9 cellular contexts compared by ENCODE assay signal in the genomic region with DNA sequence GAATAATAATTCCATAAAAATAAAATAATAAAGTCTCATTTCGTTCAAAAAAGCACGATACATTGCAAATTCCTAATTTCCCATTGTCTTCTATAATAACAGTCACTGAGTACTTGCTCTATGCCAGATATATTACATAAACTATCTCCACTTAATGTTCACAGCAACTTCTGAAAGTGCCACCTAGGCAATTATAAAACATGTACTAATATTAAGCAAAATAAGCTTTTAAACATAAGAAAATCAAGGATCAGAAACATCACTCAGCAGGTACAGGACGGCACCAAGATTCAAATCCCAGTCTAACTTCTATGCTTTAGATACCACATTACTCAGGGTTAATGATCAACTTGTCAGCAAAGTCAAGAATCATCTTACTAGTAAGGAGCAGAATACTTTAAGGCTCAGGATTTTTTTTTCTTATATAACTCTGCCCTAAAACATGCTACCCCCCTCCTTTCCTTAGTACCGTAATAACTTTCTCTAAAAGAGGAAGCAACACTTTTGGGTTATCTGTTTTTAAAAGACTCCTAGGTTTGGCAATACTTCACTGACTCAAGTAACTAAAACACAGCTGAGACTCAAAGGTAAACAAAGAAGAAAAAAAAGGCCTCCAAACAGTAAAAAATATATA. TPM values are rescaled to one million over a fixed set of nuclear protein-coding genes. Genes with fewer than 3 reads are reported as not detected.
DNase-seq lines count a peak whose midpoint lies in the region; ATAC-seq and TF ChIP-seq lines count a peak whose summit lies in the region.
"Had no signal": no experiment of that assay in that cellular context is flagged by ENCODE, and none has a peak within 500 bp of the region (broad histone marks: within the 10 kb centered on the region; RNA-seq: fewer than 3 reads in every experiment).

No MANE protein-coding gene starts in this region.

- H3K36me3 ChIP-seq in Karpas-422 (ENCODE audit: insufficient read depth, low read length) (peaks cover 21% of the 10 kb centered on the region), SJCRH30 (no peaks in the 10 kb centered on the region)

- H2AFZ ChIP-seq in Karpas-422 (ENCODE audit: low read length): no peak overlapping the region

- peaks cover 97% of the 10 kb centered on the region for H3K79me2 ChIP-seq in Karpas-422 (ENCODE audit: low read length)

- POLR2A ChIA-PET in HEK293T (lab: Yijun Ruan, JAX): no interaction called here

- H3K4me2 ChIP-seq in Karpas-422 (ENCODE audit: low read depth, low read length, poor library complexity, severe bottlenecking): peak overlapping the region; percentile 70

- H3K9me3 ChIP-seq in Karpas-422 (ENCODE audit: low read length) (no peaks in the 10 kb centered on the region), SJCRH30 (replicated peaks) (no peaks in the 10 kb centered on the region; the same call in 1 of the 2 replicates)

- CTCF ChIA-PET in HEK293T (lab: Yijun Ruan, JAX): interaction anchor here (0.6 to 1.1 kb wide), 2 partner anchors 10 to 18 kb away, joined by 3 to 4 read pairs; no protein-coding TSS in a partner anchor

- DNase-seq in Karpas-422 (peak; percentile 87), left kidney (ENCODE audit: low read depth, low spot score) (peak; percentile 56), NCI-H1105 treated with DMSO at 0.1 percent for 48 hours (lab: John Stamatoyannopoulos, UW) (no peak), HEK293T (ENCODE audit: extremely low spot score) (no peak), SJCRH30 (no peak)
- DNase-seq in central memory CD4-positive, alpha-beta T cell: no peak
- DNase-seq: activated CD4-positive, alpha-beta T cell treated with anti-CD3 and anti-CD28 coated beads for 4 hours had no signal

- ATAC-seq in GM18498 (IDR thresholded peaks at IDR 0.05; ENCODE audit: unreplicated experiment) (peak; percentile 87), HG02588 (IDR thresholded peaks at IDR 0.05; ENCODE audit: unreplicated experiment) (peak; percentile 64)

- peaks cover 74% of the 10 kb centered on the region for H3K4me1 ChIP-seq in Karpas-422 (ENCODE audit: low read length)
- no peaks in the 10 kb centered on the region for H3K4me1 ChIP-seq in SJCRH30

- H3K4me3 ChIP-seq in Karpas-422 (ENCODE audit: low read length) (peak overlapping the region; percentile 21; the same call in 1 of the 2 replicates), SJCRH30 (no peak overlapping the region)

- no peaks in the 10 kb centered on the region for H3K9me2 ChIP-seq in Karpas-422 (replicated peaks; ENCODE audit: insufficient read depth, low read length)

- H4K20me1 ChIP-seq in Karpas-422 (ENCODE audit: insufficient read depth, low read depth, low read length): 0 out of 2 replicates have a peak, but pooled peaks cover 5% of the 10 kb centered on the region

- peak overlapping the region; percentile 46 for H3K9ac ChIP-seq in Karpas-422 (ENCODE audit: low read length)

- H3K27me3 ChIP-seq in Karpas-422 (ENCODE audit: low read length) (no peaks in the 10 kb centered on the region), SJCRH30 (no peaks in the 10 kb centered on the region)

- peak overlapping the region; percentile 96 for H3K27ac ChIP-seq in Karpas-422 (ENCODE audit: low read length)
- no peak overlapping the region for H3K27ac ChIP-seq in SJCRH30

TF ChIP-seq in HEK293T, 16 proteins besides CTCF, POLR2A, EP300 and RAD21:
- TF ChIP-seq ELF4 (IDR thresholded peaks at IDR 0.05) (no peak), FOXK2 (IDR thresholded peaks at IDR 0.05) (no peak), SP1 (IDR thresholded peaks at IDR 0.05) (no peak), ZNF384 (IDR thresholded peaks at IDR 0.05) (no peak), LEF1 (IDR thresholded peaks at IDR 0.05; ENCODE audit: borderline replicate concordance) (no peak), FOXA1 (IDR thresholded peaks at IDR 0.05) (no peak)
- TF ChIP-seq, protein P1, sequence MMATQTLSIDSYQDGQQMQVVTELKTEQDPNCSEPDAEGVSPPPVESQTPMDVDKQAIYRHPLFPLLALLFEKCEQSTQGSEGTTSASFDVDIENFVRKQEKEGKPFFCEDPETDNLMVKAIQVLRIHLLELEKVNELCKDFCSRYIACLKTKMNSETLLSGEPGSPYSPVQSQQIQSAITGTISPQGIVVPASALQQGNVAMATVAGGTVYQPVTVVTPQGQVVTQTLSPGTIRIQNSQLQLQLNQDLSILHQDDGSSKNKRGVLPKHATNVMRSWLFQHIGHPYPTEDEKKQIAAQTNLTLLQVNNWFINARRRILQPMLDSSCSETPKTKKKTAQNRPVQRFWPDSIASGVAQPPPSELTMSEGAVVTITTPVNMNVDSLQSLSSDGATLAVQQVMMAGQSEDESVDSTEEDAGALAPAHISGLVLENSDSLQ (IDR thresholded peaks at IDR 0.05): no peak
TF ChIP-seq in HEK293T: peak in this region for 0.

RNA-seq across cellular contexts. Expression of a gene that starts 51.3 kb away (rescaled TPM):
- 54.3 and 63.9 TPM in 2 replicates for total RNA-seq in Karpas-422 (2014; rRNA removed; shearing (Covaris generic); ENCODE audit: low replicate concordance)
- 15.2 and 17.2 TPM in 2 replicates for total RNA-seq in SJCRH30 (2014; rRNA removed; shearing (Covaris generic))

Comparison
In these comparisons a context has a peak if more than half of its experiments do, and no peak if none do; other contexts are left out.
1. DNase-seq: peak in Karpas-422 (single experiment) and left kidney (single experiment); none in NCI-H1105 treated with DMSO at 0.1 percent for 48 hours (single experiment), HEK293T (single experiment), central memory CD4-positive, alpha-beta T cell (single experiment) and SJCRH30 (0 of 2).